11 cellular contexts compared by ENCODE assay signal in the genomic region with DNA sequence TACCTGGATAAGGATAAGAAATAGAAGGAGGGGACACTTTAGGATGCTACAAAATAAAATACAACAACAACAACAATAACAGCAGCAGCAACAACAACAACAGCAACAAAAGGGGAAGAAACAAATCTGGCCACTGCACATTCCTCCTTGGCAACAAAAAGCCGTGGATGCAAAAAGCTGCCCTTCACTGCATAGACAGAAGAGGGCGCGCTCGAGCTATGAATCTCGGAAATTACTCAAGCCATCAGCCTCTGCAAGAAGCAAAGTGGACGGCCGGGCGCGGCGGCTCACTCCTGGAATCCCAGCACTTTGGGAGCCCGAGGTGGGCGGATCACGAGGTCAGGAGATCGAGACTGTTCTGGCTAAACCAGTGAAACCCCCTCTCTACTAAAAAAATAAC. TPM values are rescaled to one million over a fixed set of nuclear protein-coding genes. Genes with fewer than 3 reads are reported as not detected.
DNase-seq lines count a peak whose midpoint lies in the region; ATAC-seq and TF ChIP-seq lines count a peak whose summit lies in the region.
"Not testable (repeated sequence)": the region's sequence is repeated elsewhere in the genome, so short reads cannot be mapped to it uniquely, and the experiment has no call there.
"Had no signal": no experiment of that assay in that cellular context is flagged by ENCODE, and none has a peak within 500 bp of the region (broad histone marks: within the 10 kb centered on the region; RNA-seq: fewer than 3 reads in every experiment).

No MANE protein-coding gene starts in this region.

- H3K36me3 ChIP-seq in MG63 = not testable (repeated sequence)

- H3K9me3 ChIP-seq in MG63 = not testable (repeated sequence)

- peak; percentile 66 for TF ChIP-seq CTCF in mesothelial cell of epicardium (IDR thresholded peaks at IDR 0.05; ENCODE audit: unreplicated experiment)

- H3K27me3 ChIP-seq in MG63 = not testable (repeated sequence)

- not testable (repeated sequence) for ATAC-seq in effector memory CD8-positive, alpha-beta T cell (replicated peaks)

- not testable (repeated sequence) for H3K4me1 Mint-ChIP-seq in effector memory CD8-positive, alpha-beta T cell (ENCODE audit: low read depth in 2 of 2); mesothelial cell of epicardium

- not testable (repeated sequence) for H3K27ac Mint-ChIP-seq in effector memory CD8-positive, alpha-beta T cell; mesothelial cell of epicardium

- not testable (repeated sequence) for H3K36me3 Mint-ChIP-seq in effector memory CD8-positive, alpha-beta T cell (ENCODE audit: insufficient read depth); mesothelial cell of epicardium

- H3K9me3 Mint-ChIP-seq in effector memory CD8-positive, alpha-beta T cell; mesothelial cell of epicardium: not testable (repeated sequence)

- H3K4me3 Mint-ChIP-seq in effector memory CD8-positive, alpha-beta T cell; mesothelial cell of epicardium: not testable (repeated sequence)

- not testable (repeated sequence) for H3K4me3 ChIP-seq in MG63

- DNase-seq in MG63 (peak; percentile 48), mesothelial cell of epicardium (ENCODE audit: low spot score in 2 of 2, unreplicated experiment in 2 of 2) (peak; percentile 43 to 94)
- peak; percentile 64 for DNase-seq in activated CD4-positive, alpha-beta T cell treated with anti-CD3 and anti-CD28 coated beads, Interleukin-2, amount 50 U/mL, for 1 hour
- peak; percentile 27 for DNase-seq in activated T-helper 9 cell treated with anti-CD3 and anti-CD28 coated beads, Interleukin-2, amount 50 U/mL, for 16 hours (ENCODE audit: low read depth)
- DNase-seq in effector memory CD8-positive, alpha-beta T cell = peak; percentile 70 to 76 (median 71)
- peak; percentile 62 to 66 for DNase-seq in stimulated activated CD4-positive, alpha-beta T cell treated with anti-CD3 and anti-CD28 coated beads, Interleukin-12 subunit alpha, Interleukin-12 subunit beta, amount 100 ng/mL, for 24 hours (ENCODE audit: low read depth in 2 of 2)
- peak; percentile 14 to 72 for DNase-seq in stimulated activated CD8-positive, alpha-beta memory T cell treated with anti-CD3 and anti-CD28 coated beads, Interleukin-2, amount 100 ng/mL, for 48 hours (ENCODE audit: low read depth in 2 of 2)

- not testable (repeated sequence) for H3K27me3 Mint-ChIP-seq in effector memory CD8-positive, alpha-beta T cell; mesothelial cell of epicardium (ENCODE audit: low read depth)

RNA-seq across cellular contexts. Expression of a gene that starts 23.2 kb away (rescaled TPM):
- not detected in 2 replicates for total RNA-seq in MG63 (2014; rRNA removed; shearing (Covaris generic); ENCODE audit: low replicate concordance)
- 0.13 TPM in 1 of 3 replicates, not detected in the others for total RNA-seq in mesothelial cell of epicardium
- total RNA-seq: epithelial cell of proximal tubule, IMR-90, mononuclear cell, NCI-H460 had no signal

RNA-seq across cellular contexts. Expression of a gene that starts 50.3 kb away (rescaled TPM):
- not detected in 2 replicates for total RNA-seq in MG63 (2014; rRNA removed; shearing (Covaris generic); ENCODE audit: low replicate concordance)
- total RNA-seq in mesothelial cell of epicardium = not detected in 3 replicates
- total RNA-seq: epithelial cell of proximal tubule, IMR-90, mononuclear cell, NCI-H460 had no signal
